In the genomic region with DNA sequence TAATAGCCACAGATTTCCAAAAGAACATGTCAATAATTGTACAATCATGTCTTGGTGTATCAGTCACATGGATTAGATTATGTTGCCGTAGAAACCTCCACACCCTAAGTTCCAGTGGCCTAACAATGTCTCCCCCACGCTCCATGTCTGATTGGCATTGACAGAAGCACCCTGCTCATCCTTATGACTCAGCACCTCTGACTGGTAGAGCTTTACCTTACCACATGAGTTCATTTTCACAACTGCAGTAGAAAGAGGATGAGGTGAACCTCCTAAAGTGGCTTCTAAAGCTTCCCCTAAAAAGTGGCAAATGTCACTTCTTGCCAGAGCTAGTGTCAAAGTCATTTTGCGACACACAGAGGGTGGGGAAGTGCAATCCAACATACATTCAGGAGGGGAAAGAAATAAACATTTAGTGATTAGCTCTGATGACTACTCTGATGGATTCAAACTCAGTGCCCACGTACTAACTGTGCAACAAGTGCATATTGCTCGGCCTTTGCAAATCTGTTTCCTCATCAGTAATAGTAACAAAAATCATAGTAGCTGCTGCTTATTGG, we compare ENCODE assay signal across 1 cellular context.
TF ChIP-seq lines count a peak whose summit lies in the region.

No MANE protein-coding gene starts in this region.

TF ChIP-seq in WTC11, 78 proteins besides CTCF, POLR2A, EP300 and RAD21 (continued from another document):
- TF ChIP-seq, protein P1, sequence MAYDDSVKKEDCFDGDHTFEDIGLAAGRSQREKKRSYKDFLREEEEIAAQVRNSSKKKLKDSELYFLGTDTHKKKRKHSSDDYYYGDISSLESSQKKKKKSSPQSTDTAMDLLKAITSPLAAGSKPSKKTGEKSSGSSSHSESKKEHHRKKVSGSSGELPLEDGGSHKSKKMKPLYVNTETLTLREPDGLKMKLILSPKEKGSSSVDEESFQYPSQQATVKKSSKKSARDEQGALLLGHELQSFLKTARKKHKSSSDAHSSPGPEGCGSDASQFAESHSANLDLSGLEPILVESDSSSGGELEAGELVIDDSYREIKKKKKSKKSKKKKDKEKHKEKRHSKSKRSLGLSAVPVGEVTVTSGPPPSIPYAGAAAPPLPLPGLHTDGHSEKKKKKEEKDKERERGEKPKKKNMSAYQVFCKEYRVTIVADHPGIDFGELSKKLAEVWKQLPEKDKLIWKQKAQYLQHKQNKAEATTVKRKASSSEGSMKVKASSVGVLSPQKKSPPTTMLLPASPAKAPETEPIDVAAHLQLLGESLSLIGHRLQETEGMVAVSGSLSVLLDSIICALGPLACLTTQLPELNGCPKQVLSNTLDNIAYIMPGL (CRISPR knock-in tag; IDR thresholded peaks at IDR 0.05) = no peak
TF ChIP-seq in WTC11: peak in this region for 0.
